1 cellular context compared by ENCODE assay signal in genomic region chr5:128665747-128666355, GRCh38.
TF ChIP-seq lines count a peak whose summit lies in the region.

No MANE protein-coding gene starts in this region.

TF ChIP-seq in liver, 16 proteins besides CTCF, POLR2A, EP300 and RAD21 (continued from another document):
- TF ChIP-seq ZBTB33 (IDR thresholded peaks at IDR 0.05) (no peak), HNF4A (conservative IDR thresholded peaks at IDR 0.05) (peak; percentile 13 to 81), REST (IDR thresholded peaks at IDR 0.05) (no peak), FOXA1 (IDR thresholded peaks at IDR 0.05) (no peak), JUND (IDR thresholded peaks at IDR 0.05) (no peak)
TF ChIP-seq in liver: peak in this region for 3.
